ENCODE assay signal across 8 cellular contexts in the genomic region with DNA sequence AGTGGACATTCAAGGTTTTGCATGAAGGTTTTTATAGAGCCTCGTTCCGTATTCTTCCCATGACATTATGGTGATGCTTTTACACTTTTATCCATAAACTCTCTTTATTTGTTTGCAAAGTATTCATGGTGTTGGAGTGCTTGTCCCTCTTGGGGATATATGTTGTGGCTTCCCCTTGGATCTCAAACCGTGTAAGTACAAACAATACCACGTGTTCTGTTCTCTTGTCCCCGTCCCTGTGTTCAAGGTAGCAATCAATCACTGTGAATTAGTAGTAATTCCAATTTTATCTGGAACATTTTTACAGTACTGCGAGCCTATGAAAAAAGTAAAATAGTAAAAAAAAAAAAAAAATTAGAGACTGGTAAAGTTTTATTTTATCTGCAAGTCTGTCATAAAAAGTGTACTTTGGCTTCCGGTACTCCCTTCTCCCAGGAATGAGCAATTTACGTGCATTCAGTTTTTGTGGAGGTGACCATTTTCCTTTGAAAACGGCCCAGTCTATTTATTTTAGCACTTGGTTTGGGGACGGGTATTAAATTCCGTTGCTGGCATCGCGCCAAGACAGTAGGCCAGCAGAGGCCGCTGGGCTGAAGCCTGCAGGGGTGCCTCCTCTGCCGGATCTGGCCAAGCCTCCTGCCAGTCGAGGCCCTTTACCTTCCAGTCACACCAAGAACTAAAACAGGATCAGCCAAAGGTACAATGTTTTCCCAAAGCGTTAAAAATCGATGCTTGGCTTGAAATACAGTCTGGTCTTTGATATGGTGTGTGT.
DNase-seq lines count a peak whose midpoint lies in the region; ATAC-seq and TF ChIP-seq lines count a peak whose summit lies in the region.

No MANE protein-coding gene starts in this region.

- TF ChIP-seq CTCF in fibroblast of the aortic adventitia (IDR thresholded peaks at IDR 0.05; ENCODE audit: insufficient read depth, low read length), result peak; percentile 30
- TF ChIP-seq CTCF in suprapubic skin (IDR thresholded peaks at IDR 0.05), result no peak

- H3K36me3 ChIP-seq in muscle layer of duodenum (ENCODE audit: control insufficient read depth in 1 of 2, insufficient read depth in 2 of 2, low read length in 2 of 2) (no peaks in the 10 kb centered on the region), suprapubic skin (no peaks in the 10 kb centered on the region)

- H3K27ac ChIP-seq in muscle layer of duodenum (ENCODE audit: low read length) (no peak overlapping the region), suprapubic skin (no peak overlapping the region)

- no peaks in the 10 kb centered on the region for H3K9me3 Mint-ChIP-seq in activated T-cell treated with anti-CD3 and anti-CD28 coated beads, Interleukin-2, amount 50 U/mL, for 4 hours

- 17% methylated on average over 16 of the region's 18 CpGs for WGBS in suprapubic skin

- no peak for TF ChIP-seq EP300 in suprapubic skin (IDR thresholded peaks at IDR 0.05)

- peak overlapping the region; percentile 65 for H3K4me3 Mint-ChIP-seq in activated T-cell treated with anti-CD3 and anti-CD28 coated beads, Interleukin-2, amount 50 U/mL, for 4 hours

- H3K36me3 Mint-ChIP-seq in activated T-cell treated with anti-CD3 and anti-CD28 coated beads, Interleukin-2, amount 50 U/mL, for 4 hours (ENCODE audit: insufficient read depth), result no peaks in the 10 kb centered on the region

- POLR2A ChIA-PET in HEK293T (lab: Yijun Ruan, JAX), result no interaction called here

- H3K9me3 ChIP-seq in muscle layer of duodenum (ENCODE audit: control insufficient read depth in 1 of 2, low read length in 2 of 2) (no peaks in the 10 kb centered on the region), suprapubic skin (no peaks in the 10 kb centered on the region)

- H3K4me3 ChIP-seq in fibroblast of the aortic adventitia (ENCODE audit: low read depth, low read length), result peak overlapping the region; percentile 59
- H3K4me3 ChIP-seq in muscle layer of duodenum (ENCODE audit: low read depth in 1 of 2, low read length in 2 of 2), result peak overlapping the region; percentile 55 to 60
- peak overlapping the region; percentile 38 for H3K4me3 ChIP-seq in suprapubic skin

- H3K27me3 Mint-ChIP-seq in activated T-cell treated with anti-CD3 and anti-CD28 coated beads, Interleukin-2, amount 50 U/mL, for 4 hours (ENCODE audit: low read depth), result peaks cover 22% of the 10 kb centered on the region

- DNase-seq in CD1c-positive myeloid dendritic cell (ENCODE audit: extremely low spot score), result peak; percentile 79
- DNase-seq in HEK293T (ENCODE audit: extremely low spot score), result peak; percentile 62
- DNase-seq in NCI-H774 (lab: John Stamatoyannopoulos, UW), result peak; percentile 64
- DNase-seq in activated T-cell treated with anti-CD3 and anti-CD28 coated beads, Interleukin-2, amount 50 U/mL, for 4 hours, result no peak
- DNase-seq in fibroblast of the aortic adventitia (ENCODE audit: low read depth), result peak; percentile 49
- peak; percentile 77 to 90 for DNase-seq in suprapubic skin (ENCODE audit: low spot score in 2 of 2)

- CTCF ChIA-PET in HEK293T (lab: Yijun Ruan, JAX), result interaction anchor here (0.7 kb wide), 1 partner anchor 342 kb away, joined by 3 read pairs; no protein-coding TSS in a partner anchor

- H3K27me3 ChIP-seq in muscle layer of duodenum (ENCODE audit: low read depth, low read length), result no peaks in the 10 kb centered on the region
- H3K27me3 ChIP-seq in suprapubic skin, result no peaks in the 10 kb centered on the region

- H3K4me1 ChIP-seq in muscle layer of duodenum (ENCODE audit: control insufficient read depth in 1 of 2, insufficient read depth in 2 of 2, low read length in 2 of 2) (peaks cover 0 to 9% of the 10 kb centered on the region in 2 donors), suprapubic skin (peaks cover 6% of the 10 kb centered on the region)

- H3K4me1 Mint-ChIP-seq in activated T-cell treated with anti-CD3 and anti-CD28 coated beads, Interleukin-2, amount 50 U/mL, for 4 hours (ENCODE audit: low read depth), result peaks cover 3% of the 10 kb centered on the region

- no peak for ATAC-seq in activated T-cell treated with anti-CD3 and anti-CD28 coated beads, Interleukin-2, amount 50 U/mL, for 4 hours
- ATAC-seq in GM19023 (IDR thresholded peaks at IDR 0.05; ENCODE audit: unreplicated experiment), result no peak

- no peak for TF ChIP-seq POLR2A in suprapubic skin (IDR thresholded peaks at IDR 0.05)

TF ChIP-seq in HEK293T, 16 proteins besides CTCF, POLR2A, EP300 and RAD21:
- TF ChIP-seq L3MBTL2 (conservative IDR thresholded peaks at IDR 0.05), result peak; percentile 49; the same call in 1 of the 2 replicates
- TF ChIP-seq FOXK2 (IDR thresholded peaks at IDR 0.05), result no peak
- TF ChIP-seq, protein P1, sequence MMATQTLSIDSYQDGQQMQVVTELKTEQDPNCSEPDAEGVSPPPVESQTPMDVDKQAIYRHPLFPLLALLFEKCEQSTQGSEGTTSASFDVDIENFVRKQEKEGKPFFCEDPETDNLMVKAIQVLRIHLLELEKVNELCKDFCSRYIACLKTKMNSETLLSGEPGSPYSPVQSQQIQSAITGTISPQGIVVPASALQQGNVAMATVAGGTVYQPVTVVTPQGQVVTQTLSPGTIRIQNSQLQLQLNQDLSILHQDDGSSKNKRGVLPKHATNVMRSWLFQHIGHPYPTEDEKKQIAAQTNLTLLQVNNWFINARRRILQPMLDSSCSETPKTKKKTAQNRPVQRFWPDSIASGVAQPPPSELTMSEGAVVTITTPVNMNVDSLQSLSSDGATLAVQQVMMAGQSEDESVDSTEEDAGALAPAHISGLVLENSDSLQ (IDR thresholded peaks at IDR 0.05), result peak; percentile 55; the same call in 1 of the 2 replicates
